Comparison of ENCODE assay signal across 1 cellular context in the genomic region with DNA sequence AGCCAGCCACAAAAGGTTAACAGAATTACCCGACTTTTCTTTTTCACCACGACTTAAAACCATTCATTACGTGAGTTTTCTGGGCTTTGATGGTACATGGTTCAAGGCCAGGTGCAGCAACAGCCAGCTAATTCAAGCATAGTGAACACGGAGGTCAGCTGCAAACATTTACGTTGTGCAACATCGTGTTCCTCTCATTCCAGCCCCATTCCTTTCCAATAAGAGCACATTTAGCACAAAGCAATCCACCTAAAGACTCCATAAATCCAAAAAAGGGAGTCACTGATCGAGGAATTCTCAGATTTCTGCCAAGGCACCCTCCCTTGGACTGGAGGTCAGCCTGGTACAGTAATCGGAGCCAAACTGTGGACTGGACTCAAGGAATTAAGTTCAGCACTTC.
TF ChIP-seq lines count a peak whose summit lies in the region.

No MANE protein-coding gene starts in this region.

TF ChIP-seq in HepG2, 621 proteins besides CTCF, POLR2A, EP300 and RAD21 (continued from another document and continues in another):
- no peak for TF ChIP-seq E2F2 (CRISPR knock-in tag; IDR thresholded peaks at IDR 0.05; ENCODE audit: borderline replicate concordance)
- TF ChIP-seq E2F1 (CRISPR knock-in tag; IDR thresholded peaks at IDR 0.05) = peak; percentile 21; the same call in 1 of the 2 replicates
- no peak for TF ChIP-seq SIN3A (IDR thresholded peaks at IDR 0.05; ENCODE audit: borderline replicate concordance, low read depth, low read length)
- no peak for TF ChIP-seq ZNF230 (CRISPR knock-in tag; IDR thresholded peaks at IDR 0.05)
- TF ChIP-seq SP1 (IDR thresholded peaks at IDR 0.05) = no peak
- TF ChIP-seq SP1 (CRISPR knock-in tag; IDR thresholded peaks at IDR 0.05) = no peak
- TF ChIP-seq ZNF792 (CRISPR knock-in tag; IDR thresholded peaks at IDR 0.05) = 0 out of 2 replicates have a peak, but pooled peaks have one; percentile 21
- TF ChIP-seq ZNF556 (CRISPR knock-in tag; IDR thresholded peaks at IDR 0.05; ENCODE audit: borderline replicate concordance) = peak; percentile 73; the same call in 1 of the 2 replicates
- no peak; the same call in 1 of the 2 replicates for TF ChIP-seq ZNF441 (CRISPR knock-in tag; IDR thresholded peaks at IDR 0.05; ENCODE audit: borderline replicate concordance)
- peak; percentile 83 for TF ChIP-seq FOSL2 (CRISPR knock-in tag; IDR thresholded peaks at IDR 0.05)
- TF ChIP-seq HNRNPLL (IDR thresholded peaks at IDR 0.05; ENCODE audit: low read depth, low read length, poor library complexity, severe bottlenecking) = no peak
- TF ChIP-seq ISL2 (CRISPR knock-in tag; IDR thresholded peaks at IDR 0.05) = peak; percentile 95
- TF ChIP-seq DMAP1 (CRISPR knock-in tag; IDR thresholded peaks at IDR 0.05) = peak; percentile 82; the same call in 1 of the 2 replicates
- TF ChIP-seq ZNF605 (CRISPR knock-in tag; IDR thresholded peaks at IDR 0.05) = 0 out of 2 replicates have a peak, but pooled peaks have one; percentile 39
- peak; percentile 95 for TF ChIP-seq POGZ (CRISPR knock-in tag; IDR thresholded peaks at IDR 0.05)
- TF ChIP-seq, protein P1, sequence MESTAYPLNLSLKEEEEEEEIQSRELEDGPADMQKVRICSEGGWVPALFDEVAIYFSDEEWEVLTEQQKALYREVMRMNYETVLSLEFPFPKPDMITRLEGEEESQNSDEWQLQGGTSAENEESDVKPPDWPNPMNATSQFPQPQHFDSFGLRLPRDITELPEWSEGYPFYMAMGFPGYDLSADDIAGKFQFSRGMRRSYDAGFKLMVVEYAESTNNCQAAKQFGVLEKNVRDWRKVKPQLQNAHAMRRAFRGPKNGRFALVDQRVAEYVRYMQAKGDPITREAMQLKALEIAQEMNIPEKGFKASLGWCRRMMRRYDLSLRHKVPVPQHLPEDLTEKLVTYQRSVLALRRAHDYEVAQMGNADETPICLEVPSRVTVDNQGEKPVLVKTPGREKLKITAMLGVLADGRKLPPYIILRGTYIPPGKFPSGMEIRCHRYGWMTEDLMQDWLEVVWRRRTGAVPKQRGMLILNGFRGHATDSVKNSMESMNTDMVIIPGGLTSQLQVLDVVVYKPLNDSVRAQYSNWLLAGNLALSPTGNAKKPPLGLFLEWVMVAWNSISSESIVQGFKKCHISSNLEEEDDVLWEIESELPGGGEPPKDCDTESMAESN (CRISPR knock-in tag; conservative IDR thresholded peaks at IDR 0.05) = peak; percentile 65; the same call in 1 of the 2 replicates
- TF ChIP-seq, protein P2, sequence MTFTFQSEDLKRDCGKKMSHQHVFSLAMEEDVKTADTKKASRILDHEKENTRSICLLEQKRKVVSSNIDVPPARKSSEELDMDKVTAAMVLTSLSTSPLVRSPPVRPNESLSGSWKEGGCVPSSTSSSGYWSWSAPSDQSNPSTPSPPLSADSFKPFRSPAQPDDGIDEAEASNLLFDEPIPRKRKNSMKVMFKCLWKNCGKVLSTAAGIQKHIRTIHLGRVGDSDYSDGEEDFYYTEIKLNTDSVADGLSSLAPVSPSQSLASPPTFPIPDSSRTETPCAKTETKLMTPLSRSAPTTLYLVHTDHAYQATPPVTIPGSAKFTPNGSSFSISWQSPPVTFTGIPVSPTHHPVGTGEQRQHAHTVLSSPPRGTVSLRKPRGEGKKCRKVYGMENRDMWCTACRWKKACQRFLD (CRISPR knock-in tag; IDR thresholded peaks at IDR 0.05; ENCODE audit: borderline replicate concordance) = no peak
- TF ChIP-seq, protein P3, sequence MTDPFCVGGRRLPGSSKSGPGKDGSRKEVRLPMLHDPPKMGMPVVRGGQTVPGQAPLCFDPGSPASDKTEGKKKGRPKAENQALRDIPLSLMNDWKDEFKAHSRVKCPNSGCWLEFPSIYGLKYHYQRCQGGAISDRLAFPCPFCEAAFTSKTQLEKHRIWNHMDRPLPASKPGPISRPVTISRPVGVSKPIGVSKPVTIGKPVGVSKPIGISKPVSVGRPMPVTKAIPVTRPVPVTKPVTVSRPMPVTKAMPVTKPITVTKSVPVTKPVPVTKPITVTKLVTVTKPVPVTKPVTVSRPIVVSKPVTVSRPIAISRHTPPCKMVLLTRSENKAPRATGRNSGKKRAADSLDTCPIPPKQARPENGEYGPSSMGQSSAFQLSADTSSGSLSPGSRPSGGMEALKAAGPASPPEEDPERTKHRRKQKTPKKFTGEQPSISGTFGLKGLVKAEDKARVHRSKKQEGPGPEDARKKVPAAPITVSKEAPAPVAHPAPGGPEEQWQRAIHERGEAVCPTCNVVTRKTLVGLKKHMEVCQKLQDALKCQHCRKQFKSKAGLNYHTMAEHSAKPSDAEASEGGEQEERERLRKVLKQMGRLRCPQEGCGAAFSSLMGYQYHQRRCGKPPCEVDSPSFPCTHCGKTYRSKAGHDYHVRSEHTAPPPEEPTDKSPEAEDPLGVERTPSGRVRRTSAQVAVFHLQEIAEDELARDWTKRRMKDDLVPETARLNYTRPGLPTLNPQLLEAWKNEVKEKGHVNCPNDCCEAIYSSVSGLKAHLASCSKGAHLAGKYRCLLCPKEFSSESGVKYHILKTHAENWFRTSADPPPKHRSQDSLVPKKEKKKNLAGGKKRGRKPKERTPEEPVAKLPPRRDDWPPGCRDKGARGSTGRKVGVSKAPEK (CRISPR knock-in tag; IDR thresholded peaks at IDR 0.05; ENCODE audit: borderline replicate concordance) = peak; percentile 71; the same call in 1 of the 2 replicates
- TF ChIP-seq NR2C2 (CRISPR knock-in tag; IDR thresholded peaks at IDR 0.05; ENCODE audit: borderline replicate concordance) = peak; percentile 80
- no peak for TF ChIP-seq ZBTB38 (CRISPR knock-in tag; IDR thresholded peaks at IDR 0.05)
- TF ChIP-seq ZNF776 (CRISPR knock-in tag; IDR thresholded peaks at IDR 0.05) = no peak
- peak; percentile 94 for TF ChIP-seq ZNF644 (CRISPR knock-in tag; IDR thresholded peaks at IDR 0.05; ENCODE audit: low read depth)
- TF ChIP-seq ZBTB8A (CRISPR knock-in tag; IDR thresholded peaks at IDR 0.05; ENCODE audit: borderline replicate concordance, low read depth) = no peak
- no peak for TF ChIP-seq KLF9 (CRISPR knock-in tag; IDR thresholded peaks at IDR 0.05; ENCODE audit: low read depth)
- TF ChIP-seq ZFP90 (CRISPR knock-in tag; IDR thresholded peaks at IDR 0.05; ENCODE audit: borderline replicate concordance) = peak; percentile 82
- TF ChIP-seq KLF6 (CRISPR knock-in tag; IDR thresholded peaks at IDR 0.05) = 0 out of 2 replicates have a peak, but pooled peaks have one; percentile 41
- TF ChIP-seq ZNF496 (CRISPR knock-in tag; IDR thresholded peaks at IDR 0.05; ENCODE audit: insufficient replicate concordance) = no peak
- TF ChIP-seq PRDM15 (CRISPR knock-in tag; IDR thresholded peaks at IDR 0.05) = peak; percentile 97
- peak; percentile 11; the same call in 1 of the 2 replicates for TF ChIP-seq FOXP1 (IDR thresholded peaks at IDR 0.05)
- TF ChIP-seq FOXP1 (CRISPR knock-in tag; IDR thresholded peaks at IDR 0.05) = peak; percentile 87
- TF ChIP-seq ZNF121 (CRISPR knock-in tag; IDR thresholded peaks at IDR 0.05) = no peak
- no peak for TF ChIP-seq ZNF225 (CRISPR knock-in tag; IDR thresholded peaks at IDR 0.05)
- TF ChIP-seq MTA1 (CRISPR knock-in tag; IDR thresholded peaks at IDR 0.05; ENCODE audit: borderline replicate concordance) = no peak; the same call in 1 of the 2 replicates
- TF ChIP-seq TP53 (CRISPR knock-in tag; conservative IDR thresholded peaks at IDR 0.05) = no peak
- no peak for TF ChIP-seq HNRNPK (IDR thresholded peaks at IDR 0.05; ENCODE audit: low read depth, low read length, poor library complexity, severe bottlenecking)
- peak; percentile 65; the same call in 1 of the 2 replicates for TF ChIP-seq SNAPC2 (CRISPR knock-in tag; IDR thresholded peaks at IDR 0.05)
- TF ChIP-seq ZBTB2 (CRISPR knock-in tag; IDR thresholded peaks at IDR 0.05; ENCODE audit: low read depth) = no peak
- TF ChIP-seq CHCHD3 (CRISPR knock-in tag; IDR thresholded peaks at IDR 0.05) = no peak
- TF ChIP-seq, protein P4, sequence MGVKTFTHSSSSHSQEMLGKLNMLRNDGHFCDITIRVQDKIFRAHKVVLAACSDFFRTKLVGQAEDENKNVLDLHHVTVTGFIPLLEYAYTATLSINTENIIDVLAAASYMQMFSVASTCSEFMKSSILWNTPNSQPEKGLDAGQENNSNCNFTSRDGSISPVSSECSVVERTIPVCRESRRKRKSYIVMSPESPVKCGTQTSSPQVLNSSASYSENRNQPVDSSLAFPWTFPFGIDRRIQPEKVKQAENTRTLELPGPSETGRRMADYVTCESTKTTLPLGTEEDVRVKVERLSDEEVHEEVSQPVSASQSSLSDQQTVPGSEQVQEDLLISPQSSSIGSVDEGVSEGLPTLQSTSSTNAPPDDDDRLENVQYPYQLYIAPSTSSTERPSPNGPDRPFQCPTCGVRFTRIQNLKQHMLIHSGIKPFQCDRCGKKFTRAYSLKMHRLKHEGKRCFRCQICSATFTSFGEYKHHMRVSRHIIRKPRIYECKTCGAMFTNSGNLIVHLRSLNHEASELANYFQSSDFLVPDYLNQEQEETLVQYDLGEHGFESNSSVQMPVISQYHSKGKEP (CRISPR knock-in tag; IDR thresholded peaks at IDR 0.05) = no peak
